8 cellular contexts compared by ENCODE assay signal in genomic region chr3:184261270-184262165, GRCh38. TPM values are rescaled to one million over a fixed set of nuclear protein-coding genes. Genes with fewer than 3 reads are reported as not detected.
DNase-seq lines count a peak whose midpoint lies in the region; ATAC-seq and TF ChIP-seq lines count a peak whose summit lies in the region.

CAMK2N2 (minus strand) TSS chr3:184261553; CDS start chr3:184261285, 268 bp downstream.

- H2BK5ac ChIP-seq in mesenchymal stem cell (ENCODE audit: low read depth, low read length, poor library complexity, severe bottlenecking), result peak within 1 kb of the TSS; percentile 58

- no peaks in the 10 kb centered on the region for H3K9me3 ChIP-seq in DND-41 (ENCODE audit: insufficient read depth, low read length, severe bottlenecking)
- H3K9me3 ChIP-seq in mesenchymal stem cell (ENCODE audit: control insufficient read depth, low read length), result no peaks in the 10 kb centered on the region

- H3K27ac Mint-ChIP-seq in activated CD8-positive, alpha-beta memory T cell treated with anti-CD3 and anti-CD28 coated beads, Interleukin-2, amount 10 ng/mL, durations not matched to agents 7 days and 5 days, result peak within 1 kb of the TSS; percentile 1
- H3K27ac Mint-ChIP-seq in endothelial cell (ENCODE audit: unreplicated experiment), result no peak within 1 kb of the TSS

- peak within 1 kb of the TSS; percentile 75 for H3K4me3 Mint-ChIP-seq in activated CD8-positive, alpha-beta memory T cell treated with anti-CD3 and anti-CD28 coated beads, Interleukin-2, amount 10 ng/mL, durations not matched to agents 7 days and 5 days
- H3K4me3 Mint-ChIP-seq in endothelial cell (ENCODE audit: unreplicated experiment), result peak within 1 kb of the TSS; percentile 88

- ATAC-seq in DND-41 (ENCODE audit: insufficient read depth, low read depth), result peak; percentile 89
- peak; percentile 70 for ATAC-seq in activated CD8-positive, alpha-beta memory T cell treated with anti-CD3 and anti-CD28 coated beads, Interleukin-2, amount 10 ng/mL, durations not matched to agents 7 days and 5 days
- ATAC-seq in stimulated activated naive CD8-positive, alpha-beta T cell treated with anti-CD3 and anti-CD28 coated beads, Interleukin-15, Interleukin-2, amounts not matched to agents 100 U/mL and 50 U/mL, for 24 hours, result peak; percentile 56

- H4K91ac ChIP-seq in mesenchymal stem cell (ENCODE audit: low read length), result no peak within 1 kb of the TSS

- no peak within 1 kb of the TSS for H2BK15ac ChIP-seq in mesenchymal stem cell (ENCODE audit: low read depth, poor library complexity, severe bottlenecking)

- H4K8ac ChIP-seq in mesenchymal stem cell (ENCODE audit: low read length), result no peak within 1 kb of the TSS

- H3K9me3 Mint-ChIP-seq in activated CD8-positive, alpha-beta memory T cell treated with anti-CD3 and anti-CD28 coated beads, Interleukin-2, amount 10 ng/mL, durations not matched to agents 7 days and 5 days (ENCODE audit: low read depth), result no peaks in the 10 kb centered on the region
- no peaks in the 10 kb centered on the region for H3K9me3 Mint-ChIP-seq in endothelial cell (ENCODE audit: unreplicated experiment)

- H3K79me1 ChIP-seq in mesenchymal stem cell (replicated peaks; ENCODE audit: low read length, poor library complexity, severe bottlenecking), result no peaks in the 10 kb centered on the region

- no peak within 1 kb of the TSS for H3K27ac ChIP-seq in DND-41 (ENCODE audit: low read length)
- H3K27ac ChIP-seq in mesenchymal stem cell (ENCODE audit: low read length, poor library complexity, severe bottlenecking), result no peak within 1 kb of the TSS

- peak within 1 kb of the TSS; percentile 67 for H2AFZ ChIP-seq in DND-41 (ENCODE audit: low read depth, low read length)
- no peak within 1 kb of the TSS for H2AFZ ChIP-seq in mesenchymal stem cell (ENCODE audit: low read depth, low read length)

- H3K4me3 ChIP-seq in DND-41 (ENCODE audit: low read depth in 1 of 2, low read length in 2 of 2) (peak within 1 kb of the TSS; percentile 10 to 57; a peak in 3 of 4 replicates), mesenchymal stem cell (ENCODE audit: insufficient read depth in 1 of 2, low read depth in 1 of 2, low read length in 2 of 2) (peak within 1 kb of the TSS; percentile 65 to 76)

- TF ChIP-seq CTCF in DND-41 (IDR thresholded peaks at IDR 0.05; ENCODE audit: borderline replicate concordance, extremely low read depth, low read length, poor library complexity, severe bottlenecking) (no peak), endothelial cell (IDR thresholded peaks at IDR 0.05; ENCODE audit: unreplicated experiment) (no peak)

- H3K27me3 Mint-ChIP-seq in activated CD8-positive, alpha-beta memory T cell treated with anti-CD3 and anti-CD28 coated beads, Interleukin-2, amount 10 ng/mL, durations not matched to agents 7 days and 5 days, result peaks cover 43% of the 10 kb centered on the region
- peaks cover 34% of the 10 kb centered on the region for H3K27me3 Mint-ChIP-seq in endothelial cell (ENCODE audit: unreplicated experiment)

- CTCF ChIA-PET in activated CD8-positive, alpha-beta memory T cell treated with anti-CD3 and anti-CD28 coated beads, Interleukin-2, amount 10 ng/mL, durations not matched to agents 7 days and 5 days (lab: Charles Lee), result interaction anchor here (0.8 to 3.0 kb wide), 5 partner anchors 10 to 265 kb away, joined by 3 to 14 read pairs (median 3); partner anchors contain the start of genes EEF1AKMT4 and VWA5B2

- DNase-seq in DND-41 (peak; percentile 88), HT1080 (ENCODE audit: low read depth) (peak; percentile 83), NCI-H774 (lab: John Stamatoyannopoulos, UW) (peak; percentile 99), endothelial cell (ENCODE audit: low spot score) (peak; percentile 34), mesenchymal stem cell (peak; percentile 60), GDM1 (lab: John Stamatoyannopoulos, UW) (no peak)
- peak; percentile 64 for DNase-seq in activated CD8-positive, alpha-beta memory T cell treated with anti-CD3 and anti-CD28 coated beads, Interleukin-2, amount 10 ng/mL, durations not matched to agents 7 days and 5 days
- DNase-seq in stimulated activated naive CD8-positive, alpha-beta T cell treated with anti-CD3 and anti-CD28 coated beads, Interleukin-15, Interleukin-2, amounts not matched to agents 100 U/mL and 50 U/mL, for 24 hours, result peak; percentile 65

- H3K36me3 Mint-ChIP-seq in activated CD8-positive, alpha-beta memory T cell treated with anti-CD3 and anti-CD28 coated beads, Interleukin-2, amount 10 ng/mL, durations not matched to agents 7 days and 5 days, result peaks cover 3% of the 10 kb centered on the region
- H3K36me3 Mint-ChIP-seq in endothelial cell (ENCODE audit: low read depth, unreplicated experiment), result peaks cover 13% of the 10 kb centered on the region

- H2AK5ac ChIP-seq in mesenchymal stem cell (ENCODE audit: low read length, severe bottlenecking), result no peak within 1 kb of the TSS

- no peak within 1 kb of the TSS for H3K4ac ChIP-seq in mesenchymal stem cell (ENCODE audit: low read depth in 1 of 2, low read length in 2 of 2)

- H3K79me2 ChIP-seq in DND-41 (ENCODE audit: insufficient read depth, low read length), result no peaks in the 10 kb centered on the region

- WGBS in mesenchymal stem cell, result under 1% methylated on average over 57 of the region's 91 CpGs

- H3K14ac ChIP-seq in mesenchymal stem cell (ENCODE audit: low read length in 2 of 2), result no peak within 1 kb of the TSS

- H3K4me1 ChIP-seq in DND-41 (ENCODE audit: insufficient read depth, low read length), result peaks cover 18% of the 10 kb centered on the region
- H3K4me1 ChIP-seq in mesenchymal stem cell (ENCODE audit: control insufficient read depth, insufficient read depth, low read depth, low read length), result peaks cover 30% of the 10 kb centered on the region

- H3K9ac ChIP-seq in DND-41 (ENCODE audit: low read depth, low read length) (peak within 1 kb of the TSS; percentile 39), mesenchymal stem cell (ENCODE audit: low read length) (peak within 1 kb of the TSS; percentile 51)

- H4K20me1 ChIP-seq in DND-41 (ENCODE audit: insufficient read depth, low read length), result no peaks in the 10 kb centered on the region

- H2BK120ac ChIP-seq in mesenchymal stem cell (ENCODE audit: low read depth, low read length), result no peak within 1 kb of the TSS

- H2BK12ac ChIP-seq in mesenchymal stem cell (ENCODE audit: low read length in 2 of 2), result no peak within 1 kb of the TSS

- H3K18ac ChIP-seq in mesenchymal stem cell (ENCODE audit: low read depth in 1 of 2, low read length in 2 of 2), result no peak within 1 kb of the TSS

- H3K36me3 ChIP-seq in DND-41 (ENCODE audit: insufficient read depth, low read length), result no peaks in the 10 kb centered on the region
- H3K36me3 ChIP-seq in mesenchymal stem cell (ENCODE audit: control insufficient read depth in 1 of 2, insufficient read depth in 2 of 2, low read depth in 1 of 2, low read length in 2 of 2), result peaks cover 0 to 15% of the 10 kb centered on the region in 2 experiments

- H3K4me1 Mint-ChIP-seq in activated CD8-positive, alpha-beta memory T cell treated with anti-CD3 and anti-CD28 coated beads, Interleukin-2, amount 10 ng/mL, durations not matched to agents 7 days and 5 days, result peaks cover 18% of the 10 kb centered on the region
- H3K4me1 Mint-ChIP-seq in endothelial cell (ENCODE audit: unreplicated experiment), result peaks cover 22% of the 10 kb centered on the region

- peak within 1 kb of the TSS; percentile 78 for H3K4me2 ChIP-seq in DND-41 (ENCODE audit: insufficient read depth, low read length)
- H3K4me2 ChIP-seq in mesenchymal stem cell (ENCODE audit: low read length, poor library complexity, severe bottlenecking), result peak within 1 kb of the TSS; percentile 98

- peak within 1 kb of the TSS in 1 of 2 experiments; percentile 89 for H3K23ac ChIP-seq in mesenchymal stem cell (ENCODE audit: low read length in 2 of 2)

- H3K27me3 ChIP-seq in DND-41 (ENCODE audit: insufficient read depth, low read length, poor library complexity) (no peaks in the 10 kb centered on the region), mesenchymal stem cell (ENCODE audit: control insufficient read depth in 1 of 2, insufficient read depth in 1 of 2, low read length in 2 of 2) (peaks cover 39 to 41% of the 10 kb centered on the region in 2 experiments)

RNA-seq across cellular contexts. Expression of gene CAMK2N2, which starts in this region (rescaled TPM):
- total RNA-seq in HT1080 (2014; rRNA removed; shearing (Covaris generic)), result 3.6 and 10.5 TPM in 2 replicates
- polyA plus RNA-seq in HT1080 (2015; cell fraction: cytosol; rRNA removed), result 3.8 and 5.6 TPM in 2 replicates
- 0.33 and 1.5 TPM in 2 replicates for polyA plus RNA-seq in HT1080 (2015; cell fraction: nucleus; rRNA removed)
- under 1 TPM; 0.20 to 0.37 TPM for total RNA-seq in activated CD8-positive, alpha-beta memory T cell treated with anti-CD3 and anti-CD28 coated beads, Interleukin-2, amount 10 ng/mL, durations not matched to agents 7 days and 5 days
- not detected for total RNA-seq in endothelial cell (ENCODE audit: unreplicated experiment)
- 0.37 TPM for polyA plus RNA-seq in mesenchymal stem cell (2013, experiment 1 of 2)
- polyA plus RNA-seq in mesenchymal stem cell (2013, experiment 2 of 2), result 0.40 TPM

Comparison
In these comparisons a context has a peak if more than half of its experiments do, and no peak if none do; other contexts are left out.
1. Peak in DNase-seq and ATAC-seq in activated CD8-positive, alpha-beta memory T cell treated with anti-CD3 and anti-CD28 coated beads, Interleukin-2, amount 10 ng/mL, durations not matched to agents 7 days and 5 days; RNA of the gene not detected or under 1 TPM.
2. Peak in DNase-seq in endothelial cell; RNA of the gene not detected or under 1 TPM.